29 cellular contexts compared by ENCODE assay signal in the genomic region with DNA sequence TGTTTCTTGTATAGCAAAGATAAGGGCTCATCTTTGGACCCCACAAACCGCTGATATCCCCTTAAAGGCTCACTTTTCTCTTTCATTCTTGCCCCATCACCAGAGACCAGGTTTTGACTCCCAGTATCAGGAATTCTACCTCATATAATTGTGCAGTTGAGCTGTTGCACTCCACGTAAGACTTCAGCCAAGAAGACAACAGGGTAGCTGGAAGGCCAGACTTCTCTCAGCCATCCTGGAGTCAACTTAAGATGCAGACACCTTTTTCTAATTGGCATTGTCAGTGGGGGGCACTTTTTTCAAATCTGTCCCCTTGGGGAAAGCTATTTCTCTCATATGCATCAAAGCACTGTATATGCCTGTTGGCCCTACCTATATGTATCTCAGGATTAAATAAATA.
"Had no signal": no experiment of that assay in that cellular context is flagged by ENCODE, and none has a peak within 500 bp of the region (broad histone marks: within the 10 kb centered on the region; RNA-seq: fewer than 3 reads in every experiment).

No MANE protein-coding gene starts in this region.

- H3K36me3 ChIP-seq: left lung, lower lobe of right lung, pancreas, prostate gland, stomach, suprapubic skin, thoracic aorta, tibial artery, upper lobe of right lung had no signal

- H3K27me3 ChIP-seq: left lung, pancreas, stomach, suprapubic skin, tibial artery, upper lobe of right lung had no signal

- H3K4me3 ChIP-seq: left lung, lower lobe of right lung, pancreas, prostate gland, skin epidermis, stomach, suprapubic skin, thoracic aorta, tibial artery, upper lobe of right lung had no signal

- H3K27ac Mint-ChIP-seq: nephron; stimulated activated naive B cell treated with anti-CD40 and anti-IgM and Interleukin-4, amounts not matched to agents 10 μg/mL and 1 μg/mL and 100 μg/mL, for 72 hours had no signal

- DNase-seq: hippocampal formation; left colon; left lung; lower lobe of right lung; mammary epithelial cell; mesenchymal stem cell; naive thymus-derived CD8-positive, alpha-beta T cell; nucleus accumbens; pancreas; posterior cingulate gyrus; retina; right cardiac atrium; stimulated activated CD4-positive, alpha-beta T cell treated with anti-CD3 and anti-CD28 coated beads, Interleukin-12 subunit alpha, Interleukin-12 subunit beta, amount 100 ng/mL, for 4 hours; stimulated activated CD4-positive, alpha-beta T cell treated with anti-CD3 and anti-CD28 coated beads, Interleukin-15, amount 100 ng/mL, for 24 hours; stimulated activated CD4-positive, alpha-beta T cell treated with anti-CD3 and anti-CD28 coated beads, Interleukin-2, amount 100 ng/mL, for 24 hours; stimulated activated CD4-positive, alpha-beta T cell treated with anti-CD3 and anti-CD28 coated beads, Interleukin-4, amount 100 ng/mL, for 1 hour; stimulated activated naive B cell treated with anti-CD40 and anti-IgM and Interleukin-4, amounts not matched to agents 10 μg/mL and 1 μg/mL and 100 μg/mL, for 72 hours; stimulated activated naive CD8-positive, alpha-beta T cell treated with anti-CD3 and anti-CD28 coated beads, Interleukin-15, Interleukin-2, amounts not matched to agents 100 U/mL and 50 U/mL, for 24 hours; stomach; tibial artery; trophoblast cell; upper lobe of right lung had no signal

- H3K9me3 ChIP-seq: left lung, lower lobe of right lung, pancreas, prostate gland, stomach, suprapubic skin, thoracic aorta, tibial artery, upper lobe of right lung had no signal

- H3K4me3 Mint-ChIP-seq: naive thymus-derived CD8-positive, alpha-beta T cell; nephron; neural crest cell; stimulated activated naive B cell treated with anti-CD40 and anti-IgM and Interleukin-4, amounts not matched to agents 10 μg/mL and 1 μg/mL and 100 μg/mL, for 72 hours had no signal

- H3K36me3 Mint-ChIP-seq: naive thymus-derived CD8-positive, alpha-beta T cell; stimulated activated naive B cell treated with anti-CD40 and anti-IgM and Interleukin-4, amounts not matched to agents 10 μg/mL and 1 μg/mL and 100 μg/mL, for 72 hours had no signal

- H3K4me1 Mint-ChIP-seq: nephron; neural crest cell; stimulated activated naive B cell treated with anti-CD40 and anti-IgM and Interleukin-4, amounts not matched to agents 10 μg/mL and 1 μg/mL and 100 μg/mL, for 72 hours had no signal

- ATAC-seq: left colon; left lung; lower lobe of right lung; naive thymus-derived CD8-positive, alpha-beta T cell; pancreas; right cardiac atrium; sciatic nerve; stimulated activated naive CD8-positive, alpha-beta T cell treated with anti-CD3 and anti-CD28 coated beads, Interleukin-15, Interleukin-2, amounts not matched to agents 100 U/mL and 50 U/mL, for 24 hours; upper lobe of right lung had no signal

- H3K4me1 ChIP-seq: pancreas, prostate gland had no signal

- H3K27ac ChIP-seq: left lung, lower lobe of right lung, pancreas, prostate gland, skin epidermis, stomach, suprapubic skin, thoracic aorta, tibial artery, upper lobe of right lung had no signal
